9 cellular contexts compared by ENCODE assay signal in the genomic region with DNA sequence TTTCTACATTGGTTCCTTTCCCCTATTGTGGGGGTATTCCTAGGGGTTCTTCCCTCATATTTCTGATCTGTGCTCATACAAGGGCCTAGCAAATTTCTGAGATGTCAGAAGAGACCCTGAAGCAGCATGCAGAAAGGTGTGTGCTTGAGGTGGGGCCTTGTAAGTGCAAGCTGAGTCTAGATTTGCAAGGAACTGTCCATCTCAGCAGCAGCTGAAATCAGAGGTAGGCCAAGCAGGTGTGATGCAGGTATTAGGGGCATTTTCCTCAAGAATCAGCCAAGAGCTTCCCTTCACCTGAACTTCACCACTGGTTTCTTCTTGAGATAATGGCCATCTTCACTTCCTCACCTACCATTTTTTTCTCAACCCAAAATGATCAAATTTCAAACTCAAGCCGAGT.
"Had no signal": no experiment of that assay in that cellular context is flagged by ENCODE, and none has a peak within 500 bp of the region (broad histone marks: within the 10 kb centered on the region; RNA-seq: fewer than 3 reads in every experiment).

No MANE protein-coding gene starts in this region.

- H3K4me3 ChIP-seq: K562 had no signal

- H3K4me2 ChIP-seq: KMS-11 had no signal

- H3K27ac ChIP-seq: HL-60, KMS-11 had no signal

- DNase-seq: IMR-90, KBM-7, KG1 had no signal

- ATAC-seq: HepG2, K562 had no signal

- FAIRE-seq: HepG2, HTR-8/SVneo, K562 had no signal

- H3K4me3 Mint-ChIP-seq: IgD-negative memory B cell had no signal

- H3K36me3 Mint-ChIP-seq: IgD-negative memory B cell had no signal

- H3K27ac Mint-ChIP-seq: IgD-negative memory B cell had no signal

- H3K9me3 Mint-ChIP-seq: IgD-negative memory B cell had no signal

- H3K4me1 Mint-ChIP-seq: IgD-negative memory B cell had no signal

- H3K9ac ChIP-seq: KMS-11 had no signal
